In genomic region chr21:43321111-43321510, GRCh38 we compare ENCODE assay signal across 27 cellular contexts.
DNase-seq lines count a peak whose midpoint lies in the region; ATAC-seq, FAIRE-seq and TF ChIP-seq lines count a peak whose summit lies in the region.
"Had no signal": no experiment of that assay in that cellular context is flagged by ENCODE, and none has a peak within 500 bp of the region (broad histone marks: within the 10 kb centered on the region; RNA-seq: fewer than 3 reads in every experiment).

No MANE protein-coding gene starts in this region.

- DNase-seq in stimulated activated naive CD8-positive, alpha-beta T cell treated with anti-CD3 and anti-CD28 coated beads, Interleukin-15, Interleukin-2, amounts not matched to agents 100 U/mL and 50 U/mL, for 24 hours: no peak
- DNase-seq in RWPE1 (ENCODE audit: low spot score) (no peak), left lobe of liver (ENCODE audit: low spot score) (no peak), urothelium cell line (ENCODE audit: low spot score) (peak; percentile 23), GM13976 (ENCODE audit: low spot score) (no peak), H7 (no peak), D721Med (ENCODE audit: insufficient read length, low spot score) (no peak)
- DNase-seq: activated CD4-positive, alpha-beta T cell treated with anti-CD3 and anti-CD28 coated beads, Interleukin-2, amount 50 U/mL, for 48 hours; activated CD8-positive, alpha-beta memory T cell treated with anti-CD3 and anti-CD28 coated beads, Interleukin-2, amount 50 U/mL, for 48 hours; aorta; BE2C; left colon; mesendoderm; NCI-H1105 treated with DMSO at 0.1 percent for 48 hours; NCI-H2029; NCI-H2227 treated with DMSO at 0.1 percent for 48 hours; NCI-H526 treated with DMSO at 0.1 percent for 48 hours; stimulated activated CD4-positive, alpha-beta T cell treated with anti-CD3 and anti-CD28 coated beads, Interleukin-1b, Interleukin-23, amount 100 ng/mL, for 48 hours; T-helper 1 cell had no signal

- no peaks in the 10 kb centered on the region for H3K36me3 ChIP-seq in H7 (replicated peaks; ENCODE audit: control insufficient read depth, insufficient read depth, low read length)
- H3K36me3 ChIP-seq: BE2C, cardiac muscle cell, heart left ventricle, neutrophil had no signal

- H3K27me3 ChIP-seq in H7 (ENCODE audit: control insufficient read depth, insufficient read depth, low read length): no peaks in the 10 kb centered on the region
- H3K27me3 ChIP-seq: BE2C, cardiac muscle cell, heart left ventricle, neutrophil had no signal

- CTCF ChIA-PET in RWPE1 (lab: Yijun Ruan, JAX): no interaction called here

- TF ChIP-seq CTCF in RWPE1 (conservative IDR thresholded peaks at IDR 0.05; ENCODE audit: low read depth) (no peak), GM13976 (IDR thresholded peaks at IDR 0.05; ENCODE audit: borderline replicate concordance, control extremely low read depth, extremely low read depth, insufficient read depth, missing control alignments) (no peak), D721Med (IDR thresholded peaks at IDR 0.05; ENCODE audit: insufficient read depth, missing control alignments) (no peak)

- H3K36me3 Mint-ChIP-seq in stimulated activated naive CD8-positive, alpha-beta T cell treated with anti-CD3 and anti-CD28 coated beads, Interleukin-15, Interleukin-2, amounts not matched to agents 100 ng/mL and 50 ng/mL, for 24 hours (ENCODE audit: low read depth): no peaks in the 10 kb centered on the region
- H3K36me3 Mint-ChIP-seq: activated naive CD4-positive, alpha-beta T cell treated with anti-CD3 and anti-CD28 coated beads, Interleukin-2, amount 50 U/mL, for 24 hours; type B pancreatic cell had no signal

- no peaks in the 10 kb centered on the region for H3K9me3 Mint-ChIP-seq in stimulated activated naive CD8-positive, alpha-beta T cell treated with anti-CD3 and anti-CD28 coated beads, Interleukin-15, Interleukin-2, amounts not matched to agents 100 ng/mL and 50 ng/mL, for 24 hours
- H3K9me3 Mint-ChIP-seq: activated naive CD4-positive, alpha-beta T cell treated with anti-CD3 and anti-CD28 coated beads, Interleukin-2, amount 50 U/mL, for 24 hours; type B pancreatic cell had no signal

- no peak for ATAC-seq in stimulated activated naive CD8-positive, alpha-beta T cell treated with anti-CD3 and anti-CD28 coated beads, Interleukin-15, Interleukin-2, amounts not matched to agents 100 U/mL and 50 U/mL, for 24 hours
- peak; percentile 23 for ATAC-seq in left lobe of liver
- ATAC-seq: heart left ventricle, left colon, Panc1 had no signal

- H3K4me3 Mint-ChIP-seq in stimulated activated naive CD8-positive, alpha-beta T cell treated with anti-CD3 and anti-CD28 coated beads, Interleukin-15, Interleukin-2, amounts not matched to agents 100 ng/mL and 50 ng/mL, for 24 hours: no peak overlapping the region
- H3K4me3 Mint-ChIP-seq: activated naive CD4-positive, alpha-beta T cell treated with anti-CD3 and anti-CD28 coated beads, Interleukin-2, amount 50 U/mL, for 24 hours; type B pancreatic cell had no signal

- peak overlapping the region; percentile 36 for H3K27ac Mint-ChIP-seq in stimulated activated naive CD8-positive, alpha-beta T cell treated with anti-CD3 and anti-CD28 coated beads, Interleukin-15, Interleukin-2, amounts not matched to agents 100 ng/mL and 50 ng/mL, for 24 hours
- H3K27ac Mint-ChIP-seq: activated naive CD4-positive, alpha-beta T cell treated with anti-CD3 and anti-CD28 coated beads, Interleukin-2, amount 50 U/mL, for 24 hours had no signal

- no peak overlapping the region for H3K4me3 ChIP-seq in H7 (ENCODE audit: insufficient read depth, low read depth, low read length)
- H3K4me3 ChIP-seq: cardiac muscle cell, heart left ventricle, skin epidermis had no signal

- no peak for FAIRE-seq in urothelium cell line (lab: Jason Lieb, UNC)
- FAIRE-seq in D721Med (lab: Jason Lieb, UNC): no peak

- in situ Hi-C loops in GM13976 (cut with MboI; ENCODE audit: low sequenced_read_pairs, unreplicated experiment): no loop called here

- peak overlapping the region; percentile 92 for H3K27ac ChIP-seq in RWPE1
- H3K27ac ChIP-seq: cardiac muscle cell, neutrophil had no signal

- H3K4me1 Mint-ChIP-seq in stimulated activated naive CD8-positive, alpha-beta T cell treated with anti-CD3 and anti-CD28 coated beads, Interleukin-15, Interleukin-2, amounts not matched to agents 100 ng/mL and 50 ng/mL, for 24 hours (ENCODE audit: low read depth): no peaks in the 10 kb centered on the region

- POLR2A ChIA-PET in RWPE1 (lab: Yijun Ruan, JAX; ENCODE audit: low non-redundant PET): no interaction called here

- H3K27me3 Mint-ChIP-seq in stimulated activated naive CD8-positive, alpha-beta T cell treated with anti-CD3 and anti-CD28 coated beads, Interleukin-15, Interleukin-2, amounts not matched to agents 100 ng/mL and 50 ng/mL, for 24 hours: no peaks in the 10 kb centered on the region
- H3K27me3 Mint-ChIP-seq: activated naive CD4-positive, alpha-beta T cell treated with anti-CD3 and anti-CD28 coated beads, Interleukin-2, amount 50 U/mL, for 24 hours; type B pancreatic cell had no signal
